In the genomic region with DNA sequence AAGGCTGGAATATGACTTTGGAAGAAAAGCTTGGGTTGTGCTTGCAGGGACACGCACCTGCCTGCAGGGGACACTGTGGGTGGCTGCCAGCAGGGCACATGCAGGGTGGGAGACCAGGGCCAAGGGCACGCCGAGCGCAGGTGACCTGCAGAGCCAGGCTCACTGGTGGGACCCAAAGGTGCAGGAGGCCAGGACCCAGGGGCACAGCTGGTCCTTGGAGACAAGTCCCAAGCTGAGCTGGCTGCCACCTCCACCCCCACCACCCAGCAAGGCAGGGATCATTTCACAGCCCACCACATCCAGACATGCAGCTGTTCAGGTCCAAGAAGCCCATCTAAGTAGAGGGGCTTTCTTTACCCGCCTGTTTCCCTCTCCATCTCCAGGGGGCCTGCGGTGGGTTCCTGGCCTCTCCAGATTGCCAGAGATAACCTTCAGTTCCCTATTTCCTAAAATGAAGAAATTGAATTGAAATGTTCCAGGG, we compare ENCODE assay signal across 1 cellular context.
TF ChIP-seq lines count a peak whose summit lies in the region.

No MANE protein-coding gene starts in this region.

TF ChIP-seq in HepG2, 621 proteins besides CTCF, POLR2A, EP300 and RAD21 (continued from another document and continues in another):
- TF ChIP-seq, protein P1, sequence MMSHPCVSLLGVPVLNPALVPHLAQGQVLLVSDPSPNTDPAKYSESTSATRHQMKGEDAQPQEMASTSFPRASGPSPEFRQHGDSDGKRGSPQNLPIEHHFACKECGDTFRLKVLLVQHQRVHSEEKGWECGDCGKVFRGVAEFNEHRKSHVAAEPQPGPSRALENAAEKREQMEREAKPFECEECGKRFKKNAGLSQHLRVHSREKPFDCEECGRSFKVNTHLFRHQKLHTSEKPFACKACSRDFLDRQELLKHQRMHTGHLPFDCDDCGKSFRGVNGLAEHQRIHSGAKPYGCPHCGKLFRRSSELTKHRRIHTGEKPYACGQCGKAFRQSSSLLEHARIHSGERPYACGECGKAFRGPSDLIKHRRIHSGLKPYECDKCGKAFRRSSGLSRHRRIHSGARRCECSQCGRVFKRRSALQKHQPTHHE (CRISPR knock-in tag; IDR thresholded peaks at IDR 0.05; ENCODE audit: borderline replicate concordance): no peak
- TF ChIP-seq, protein P2, sequence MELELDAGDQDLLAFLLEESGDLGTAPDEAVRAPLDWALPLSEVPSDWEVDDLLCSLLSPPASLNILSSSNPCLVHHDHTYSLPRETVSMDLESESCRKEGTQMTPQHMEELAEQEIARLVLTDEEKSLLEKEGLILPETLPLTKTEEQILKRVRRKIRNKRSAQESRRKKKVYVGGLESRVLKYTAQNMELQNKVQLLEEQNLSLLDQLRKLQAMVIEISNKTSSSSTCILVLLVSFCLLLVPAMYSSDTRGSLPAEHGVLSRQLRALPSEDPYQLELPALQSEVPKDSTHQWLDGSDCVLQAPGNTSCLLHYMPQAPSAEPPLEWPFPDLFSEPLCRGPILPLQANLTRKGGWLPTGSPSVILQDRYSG (CRISPR knock-in tag; IDR thresholded peaks at IDR 0.05): no peak
- TF ChIP-seq ZNF414 (CRISPR knock-in tag; IDR thresholded peaks at IDR 0.05): no peak
- peak; percentile 42; the same call in 1 of the 2 replicates for TF ChIP-seq ARNTL (CRISPR knock-in tag; IDR thresholded peaks at IDR 0.05)
- TF ChIP-seq IKZF5 (CRISPR knock-in tag; IDR thresholded peaks at IDR 0.05): peak; percentile 51; the same call in 1 of the 2 replicates
- TF ChIP-seq, protein P3, sequence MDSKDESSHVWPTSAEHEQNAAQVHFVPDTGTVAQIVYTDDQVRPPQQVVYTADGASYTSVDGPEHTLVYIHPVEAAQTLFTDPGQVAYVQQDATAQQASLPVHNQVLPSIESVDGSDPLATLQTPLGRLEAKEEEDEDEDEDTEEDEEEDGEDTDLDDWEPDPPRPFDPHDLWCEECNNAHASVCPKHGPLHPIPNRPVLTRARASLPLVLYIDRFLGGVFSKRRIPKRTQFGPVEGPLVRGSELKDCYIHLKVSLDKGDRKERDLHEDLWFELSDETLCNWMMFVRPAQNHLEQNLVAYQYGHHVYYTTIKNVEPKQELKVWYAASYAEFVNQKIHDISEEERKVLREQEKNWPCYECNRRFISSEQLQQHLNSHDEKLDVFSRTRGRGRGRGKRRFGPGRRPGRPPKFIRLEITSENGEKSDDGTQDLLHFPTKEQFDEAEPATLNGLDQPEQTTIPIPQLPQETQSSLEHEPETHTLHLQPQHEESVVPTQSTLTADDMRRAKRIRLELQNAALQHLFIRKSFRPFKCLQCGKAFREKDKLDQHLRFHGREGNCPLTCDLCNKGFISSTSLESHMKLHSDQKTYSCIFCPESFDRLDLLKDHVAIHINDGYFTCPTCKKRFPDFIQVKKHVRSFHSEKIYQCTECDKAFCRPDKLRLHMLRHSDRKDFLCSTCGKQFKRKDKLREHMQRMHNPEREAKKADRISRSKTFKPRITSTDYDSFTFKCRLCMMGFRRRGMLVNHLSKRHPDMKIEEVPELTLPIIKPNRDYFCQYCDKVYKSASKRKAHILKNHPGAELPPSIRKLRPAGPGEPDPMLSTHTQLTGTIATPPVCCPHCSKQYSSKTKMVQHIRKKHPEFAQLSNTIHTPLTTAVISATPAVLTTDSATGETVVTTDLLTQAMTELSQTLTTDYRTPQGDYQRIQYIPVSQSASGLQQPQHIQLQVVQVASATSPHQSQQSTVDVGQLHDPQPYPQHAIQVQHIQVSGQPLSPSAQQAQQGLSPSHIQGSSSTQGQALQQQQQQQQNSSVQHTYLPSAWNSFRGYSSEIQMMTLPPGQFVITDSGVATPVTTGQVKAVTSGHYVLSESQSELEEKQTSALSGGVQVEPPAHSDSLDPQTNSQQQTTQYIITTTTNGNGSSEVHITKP (CRISPR knock-in tag; IDR thresholded peaks at IDR 0.05; ENCODE audit: low read depth): no peak
- TF ChIP-seq TOE1 (CRISPR knock-in tag; IDR thresholded peaks at IDR 0.05): no peak
- TF ChIP-seq FOXA3 (CRISPR knock-in tag; IDR thresholded peaks at IDR 0.05): peak; percentile 44
- TF ChIP-seq TAF1 (CRISPR knock-in tag; IDR thresholded peaks at IDR 0.05): no peak
- TF ChIP-seq, protein P4, sequence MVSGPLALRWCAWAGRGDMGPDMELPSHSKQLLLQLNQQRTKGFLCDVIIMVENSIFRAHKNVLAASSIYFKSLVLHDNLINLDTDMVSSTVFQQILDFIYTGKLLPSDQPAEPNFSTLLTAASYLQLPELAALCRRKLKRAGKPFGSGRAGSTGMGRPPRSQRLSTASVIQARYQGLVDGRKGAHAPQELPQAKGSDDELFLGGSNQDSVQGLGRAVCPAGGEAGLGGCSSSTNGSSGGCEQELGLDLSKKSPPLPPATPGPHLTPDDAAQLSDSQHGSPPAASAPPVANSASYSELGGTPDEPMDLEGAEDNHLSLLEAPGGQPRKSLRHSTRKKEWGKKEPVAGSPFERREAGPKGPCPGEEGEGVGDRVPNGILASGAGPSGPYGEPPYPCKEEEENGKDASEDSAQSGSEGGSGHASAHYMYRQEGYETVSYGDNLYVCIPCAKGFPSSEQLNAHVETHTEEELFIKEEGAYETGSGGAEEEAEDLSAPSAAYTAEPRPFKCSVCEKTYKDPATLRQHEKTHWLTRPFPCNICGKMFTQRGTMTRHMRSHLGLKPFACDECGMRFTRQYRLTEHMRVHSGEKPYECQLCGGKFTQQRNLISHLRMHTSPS (CRISPR knock-in tag; IDR thresholded peaks at IDR 0.05; ENCODE audit: low read depth): peak; percentile 80
- no peak for TF ChIP-seq FOXM1 (CRISPR knock-in tag; IDR thresholded peaks at IDR 0.05)
- TF ChIP-seq ZNF569 (CRISPR knock-in tag; IDR thresholded peaks at IDR 0.05; ENCODE audit: borderline replicate concordance): no peak
- no peak for TF ChIP-seq ZSCAN30 (CRISPR knock-in tag; IDR thresholded peaks at IDR 0.05)
- TF ChIP-seq SMYD3 (CRISPR knock-in tag; IDR thresholded peaks at IDR 0.05): no peak
- TF ChIP-seq ZNF768 (CRISPR knock-in tag; IDR thresholded peaks at IDR 0.05): peak; percentile 35; the same call in 1 of the 2 replicates
- TF ChIP-seq HDAC2 (CRISPR knock-in tag; IDR thresholded peaks at IDR 0.05): peak; percentile 53; the same call in 1 of the 2 replicates
- TF ChIP-seq ZNF12 (CRISPR knock-in tag; IDR thresholded peaks at IDR 0.05): no peak
- peak; percentile 72; the same call in 1 of the 2 replicates for TF ChIP-seq NFKB2 (CRISPR knock-in tag; IDR thresholded peaks at IDR 0.05; ENCODE audit: borderline replicate concordance)
- 0 out of 2 replicates have a peak, but pooled peaks have one; percentile 24 for TF ChIP-seq MEIS1 (CRISPR knock-in tag; IDR thresholded peaks at IDR 0.05; ENCODE audit: borderline replicate concordance)
- no peak for TF ChIP-seq PHF8 (CRISPR knock-in tag; IDR thresholded peaks at IDR 0.05)
- TF ChIP-seq HNRNPLL (IDR thresholded peaks at IDR 0.05; ENCODE audit: low read depth, low read length, poor library complexity, severe bottlenecking): peak; percentile 26
- TF ChIP-seq ZNF724P (CRISPR knock-in tag; IDR thresholded peaks at IDR 0.05; ENCODE audit: borderline replicate concordance): no peak
- no peak for TF ChIP-seq GTF3A (CRISPR knock-in tag; conservative IDR thresholded peaks at IDR 0.05)
- 0 out of 2 replicates have a peak, but pooled peaks have one; percentile 44 for TF ChIP-seq ZNF451 (CRISPR knock-in tag; IDR thresholded peaks at IDR 0.05)
- no peak for TF ChIP-seq YY1 (IDR thresholded peaks at IDR 0.05; ENCODE audit: insufficient read depth, insufficient replicate concordance, low read depth, low read length)
- TF ChIP-seq, protein P5, sequence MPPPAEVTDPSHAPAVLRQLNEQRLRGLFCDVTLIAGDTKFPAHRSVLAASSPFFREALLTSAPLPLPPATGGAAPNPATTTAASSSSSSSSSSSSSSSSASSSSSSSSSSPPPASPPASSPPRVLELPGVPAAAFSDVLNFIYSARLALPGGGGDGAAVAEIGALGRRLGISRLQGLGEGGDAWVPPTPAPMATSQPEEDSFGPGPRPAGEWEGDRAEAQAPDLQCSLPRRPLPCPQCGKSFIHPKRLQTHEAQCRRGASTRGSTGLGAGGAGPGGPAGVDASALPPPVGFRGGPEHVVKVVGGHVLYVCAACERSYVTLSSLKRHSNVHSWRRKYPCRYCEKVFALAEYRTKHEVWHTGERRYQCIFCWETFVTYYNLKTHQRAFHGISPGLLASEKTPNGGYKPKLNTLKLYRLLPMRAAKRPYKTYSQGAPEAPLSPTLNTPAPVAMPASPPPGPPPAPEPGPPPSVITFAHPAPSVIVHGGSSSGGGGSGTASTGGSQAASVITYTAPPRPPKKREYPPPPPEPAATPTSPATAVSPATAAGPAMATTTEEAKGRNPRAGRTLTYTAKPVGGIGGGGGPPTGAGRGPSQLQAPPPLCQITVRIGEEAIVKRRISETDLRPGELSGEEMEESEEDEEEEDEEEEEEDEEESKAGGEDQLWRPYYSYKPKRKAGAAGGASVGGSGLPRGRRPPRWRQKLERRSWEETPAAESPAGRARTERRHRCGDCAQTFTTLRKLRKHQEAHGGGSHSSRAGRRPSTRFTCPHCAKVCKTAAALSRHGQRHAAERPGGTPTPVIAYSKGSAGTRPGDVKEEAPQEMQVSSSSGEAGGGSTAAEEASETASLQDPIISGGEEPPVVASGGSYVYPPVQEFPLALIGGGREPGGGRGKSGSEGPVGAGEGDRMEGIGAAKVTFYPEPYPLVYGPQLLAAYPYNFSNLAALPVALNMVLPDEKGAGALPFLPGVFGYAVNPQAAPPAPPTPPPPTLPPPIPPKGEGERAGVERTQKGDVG (CRISPR knock-in tag; IDR thresholded peaks at IDR 0.05; ENCODE audit: borderline replicate concordance): peak; percentile 51; the same call in 1 of the 2 replicates
- 0 out of 4 replicates have a peak, but pooled peaks of 1 of the 2 experiments have one; percentile 29 for TF ChIP-seq NR2F1 (CRISPR knock-in tag; IDR thresholded peaks at IDR 0.05)
- peak; percentile 42; the same call in 1 of the 2 replicates for TF ChIP-seq GATAD2A (CRISPR knock-in tag; IDR thresholded peaks at IDR 0.05)
- TF ChIP-seq DNMT1 (CRISPR knock-in tag; IDR thresholded peaks at IDR 0.05): 0 out of 2 replicates have a peak, but pooled peaks have one; percentile 49
- TF ChIP-seq HNRNPH1 (optimal IDR thresholded peaks at IDR 0.05; ENCODE audit: low read depth, low read length): no peak
- TF ChIP-seq, protein P6, sequence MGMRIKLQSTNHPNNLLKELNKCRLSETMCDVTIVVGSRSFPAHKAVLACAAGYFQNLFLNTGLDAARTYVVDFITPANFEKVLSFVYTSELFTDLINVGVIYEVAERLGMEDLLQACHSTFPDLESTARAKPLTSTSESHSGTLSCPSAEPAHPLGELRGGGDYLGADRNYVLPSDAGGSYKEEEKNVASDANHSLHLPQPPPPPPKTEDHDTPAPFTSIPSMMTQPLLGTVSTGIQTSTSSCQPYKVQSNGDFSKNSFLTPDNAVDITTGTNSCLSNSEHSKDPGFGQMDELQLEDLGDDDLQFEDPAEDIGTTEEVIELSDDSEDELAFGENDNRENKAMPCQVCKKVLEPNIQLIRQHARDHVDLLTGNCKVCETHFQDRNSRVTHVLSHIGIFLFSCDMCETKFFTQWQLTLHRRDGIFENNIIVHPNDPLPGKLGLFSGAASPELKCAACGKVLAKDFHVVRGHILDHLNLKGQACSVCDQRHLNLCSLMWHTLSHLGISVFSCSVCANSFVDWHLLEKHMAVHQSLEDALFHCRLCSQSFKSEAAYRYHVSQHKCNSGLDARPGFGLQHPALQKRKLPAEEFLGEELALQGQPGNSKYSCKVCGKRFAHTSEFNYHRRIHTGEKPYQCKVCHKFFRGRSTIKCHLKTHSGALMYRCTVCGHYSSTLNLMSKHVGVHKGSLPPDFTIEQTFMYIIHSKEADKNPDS (CRISPR knock-in tag; IDR thresholded peaks at IDR 0.05): no peak
- TF ChIP-seq IRF9 (CRISPR knock-in tag; IDR thresholded peaks at IDR 0.05; ENCODE audit: borderline replicate concordance): no peak
- peak; percentile 27; the same call in 1 of the 2 replicates for TF ChIP-seq KLF6 (CRISPR knock-in tag; IDR thresholded peaks at IDR 0.05)
- no peak for TF ChIP-seq NR2C2 (CRISPR knock-in tag; IDR thresholded peaks at IDR 0.05; ENCODE audit: borderline replicate concordance)
- TF ChIP-seq ZNF225 (CRISPR knock-in tag; IDR thresholded peaks at IDR 0.05): peak; percentile 23; the same call in 1 of the 2 replicates
- TF ChIP-seq ADNP (CRISPR knock-in tag; IDR thresholded peaks at IDR 0.05): 0 out of 2 replicates have a peak, but pooled peaks have one; percentile 47
- TF ChIP-seq, protein P7, sequence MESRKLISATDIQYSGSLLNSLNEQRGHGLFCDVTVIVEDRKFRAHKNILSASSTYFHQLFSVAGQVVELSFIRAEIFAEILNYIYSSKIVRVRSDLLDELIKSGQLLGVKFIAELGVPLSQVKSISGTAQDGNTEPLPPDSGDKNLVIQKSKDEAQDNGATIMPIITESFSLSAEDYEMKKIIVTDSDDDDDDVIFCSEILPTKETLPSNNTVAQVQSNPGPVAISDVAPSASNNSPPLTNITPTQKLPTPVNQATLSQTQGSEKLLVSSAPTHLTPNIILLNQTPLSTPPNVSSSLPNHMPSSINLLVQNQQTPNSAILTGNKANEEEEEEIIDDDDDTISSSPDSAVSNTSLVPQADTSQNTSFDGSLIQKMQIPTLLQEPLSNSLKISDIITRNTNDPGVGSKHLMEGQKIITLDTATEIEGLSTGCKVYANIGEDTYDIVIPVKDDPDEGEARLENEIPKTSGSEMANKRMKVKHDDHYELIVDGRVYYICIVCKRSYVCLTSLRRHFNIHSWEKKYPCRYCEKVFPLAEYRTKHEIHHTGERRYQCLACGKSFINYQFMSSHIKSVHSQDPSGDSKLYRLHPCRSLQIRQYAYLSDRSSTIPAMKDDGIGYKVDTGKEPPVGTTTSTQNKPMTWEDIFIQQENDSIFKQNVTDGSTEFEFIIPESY (CRISPR knock-in tag; IDR thresholded peaks at IDR 0.05): peak; percentile 37; the same call in 1 of the 2 replicates
- no peak for TF ChIP-seq U2AF2 (IDR thresholded peaks at IDR 0.05; ENCODE audit: low read depth, low read length)
- TF ChIP-seq, protein P8, sequence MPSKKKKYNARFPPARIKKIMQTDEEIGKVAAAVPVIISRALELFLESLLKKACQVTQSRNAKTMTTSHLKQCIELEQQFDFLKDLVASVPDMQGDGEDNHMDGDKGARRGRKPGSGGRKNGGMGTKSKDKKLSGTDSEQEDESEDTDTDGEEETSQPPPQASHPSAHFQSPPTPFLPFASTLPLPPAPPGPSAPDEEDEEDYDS (CRISPR knock-in tag; IDR thresholded peaks at IDR 0.05): no peak
